16 cellular contexts compared by ENCODE assay signal in genomic region chr13:65585346-65585745, GRCh38.
"Had no signal": no experiment of that assay in that cellular context is flagged by ENCODE, and none has a peak within 500 bp of the region (broad histone marks: within the 10 kb centered on the region; RNA-seq: fewer than 3 reads in every experiment).

No MANE protein-coding gene starts in this region.

- H3K27ac ChIP-seq: parathyroid adenoma, suprapubic skin, thyroid gland, upper lobe of left lung, uterus had no signal

- H3K9ac ChIP-seq: parathyroid adenoma had no signal

- H3K4me2 ChIP-seq: smooth muscle cell had no signal

- H3K4me3 ChIP-seq: smooth muscle cell, suprapubic skin, thyroid gland, upper lobe of left lung, uterus had no signal

- H3K36me3 ChIP-seq: suprapubic skin, thyroid gland, upper lobe of left lung, uterus had no signal

- H3K4me3 Mint-ChIP-seq: dendritic cell treated with granulocyte-macrophage colony-stimulating factor and Interleukin-4, amounts not matched to agents 40 ng/mL and 50 ng/mL, for 4 days; naive thymus-derived CD4-positive, alpha-beta T cell; nephron progenitor cell had no signal

- H3K9me3 ChIP-seq: thyroid gland, upper lobe of left lung, uterus had no signal

- H3K4me1 ChIP-seq: parathyroid adenoma, suprapubic skin, thyroid gland, upper lobe of left lung, uterus had no signal

- H3K27me3 ChIP-seq: suprapubic skin, thyroid gland, upper lobe of left lung, uterus had no signal

- ATAC-seq: naive thymus-derived CD4-positive, alpha-beta T cell had no signal

- H3K27me3 Mint-ChIP-seq: dendritic cell treated with granulocyte-macrophage colony-stimulating factor and Interleukin-4, amounts not matched to agents 40 ng/mL and 50 ng/mL, for 4 days; naive thymus-derived CD4-positive, alpha-beta T cell had no signal

- H3K79me2 ChIP-seq: parathyroid adenoma had no signal

- H3K27ac Mint-ChIP-seq: dendritic cell treated with granulocyte-macrophage colony-stimulating factor and Interleukin-4, amounts not matched to agents 40 ng/mL and 50 ng/mL, for 4 days; naive thymus-derived CD4-positive, alpha-beta T cell; nephron progenitor cell had no signal

- H2AFZ ChIP-seq: parathyroid adenoma had no signal

- DNase-seq: erythroblast; foreskin melanocyte; head of caudate nucleus; hippocampal formation; kidney glomerular epithelial cell; naive thymus-derived CD4-positive, alpha-beta T cell; nephron progenitor cell; stimulated activated CD4-positive, alpha-beta T cell treated with anti-CD3 and anti-CD28 coated beads, Interleukin-2, amount 100 ng/mL, for 48 hours; stimulated activated naive CD4-positive, alpha-beta T cell treated with Interleukin-2 at 50 U/mL for 16 hours; thyroid gland; uterus had no signal

- H3K4me1 Mint-ChIP-seq: naive thymus-derived CD4-positive, alpha-beta T cell had no signal
